ENCODE assay signal across 1 cellular context in the genomic region with DNA sequence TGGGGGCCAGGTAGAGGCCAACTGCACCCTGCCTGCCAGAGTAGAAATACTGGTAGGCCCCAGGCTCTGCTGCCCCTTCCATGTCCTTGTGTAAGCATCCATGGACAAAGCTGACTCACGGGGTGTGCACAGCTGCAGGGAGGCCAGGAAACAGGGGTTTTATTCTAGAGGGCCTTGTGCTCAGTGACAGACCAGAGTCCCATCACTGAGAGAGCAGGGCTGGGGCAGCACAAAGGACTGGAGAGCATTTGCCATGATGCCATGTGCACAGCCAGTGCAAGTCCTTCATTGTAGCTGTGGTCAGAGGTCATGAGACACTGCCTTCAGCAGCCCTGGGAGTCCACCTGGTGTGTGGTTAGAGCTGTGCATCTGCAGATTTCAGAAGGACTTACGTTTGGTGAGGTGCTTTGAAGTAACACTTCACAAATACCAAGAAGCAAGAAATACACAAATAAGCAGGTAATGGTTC.
TF ChIP-seq lines count a peak whose summit lies in the region.

No MANE protein-coding gene starts in this region.

TF ChIP-seq in HepG2, 621 proteins besides CTCF, POLR2A, EP300 and RAD21 (continues in another document):
- TF ChIP-seq ZBTB1 (CRISPR knock-in tag; IDR thresholded peaks at IDR 0.05; ENCODE audit: borderline replicate concordance) (no peak), ZBTB38 (CRISPR knock-in tag; IDR thresholded peaks at IDR 0.05) (no peak), MYNN (CRISPR knock-in tag; IDR thresholded peaks at IDR 0.05; ENCODE audit: low read depth) (no peak), SMYD3 (CRISPR knock-in tag; IDR thresholded peaks at IDR 0.05) (no peak), ZNF557 (CRISPR knock-in tag; IDR thresholded peaks at IDR 0.05) (no peak), CREM (IDR thresholded peaks at IDR 0.05) (no peak), CREM (CRISPR knock-in tag; IDR thresholded peaks at IDR 0.05) (no peak), RBM22 (optimal IDR thresholded peaks at IDR 0.05; ENCODE audit: low read length) (peak; percentile 78), FOSL2 (CRISPR knock-in tag; IDR thresholded peaks at IDR 0.05) (no peak), ZFP82 (CRISPR knock-in tag; IDR thresholded peaks at IDR 0.05; ENCODE audit: borderline replicate concordance) (no peak), ZNF839 (CRISPR knock-in tag; IDR thresholded peaks at IDR 0.05; ENCODE audit: borderline replicate concordance) (no peak), RNF2 (conservative IDR thresholded peaks at IDR 0.05; ENCODE audit: low read depth) (no peak), WIZ (CRISPR knock-in tag; IDR thresholded peaks at IDR 0.05) (no peak), REPIN1 (CRISPR knock-in tag; IDR thresholded peaks at IDR 0.05; ENCODE audit: borderline replicate concordance, low read depth) (no peak), HIVEP1 (CRISPR knock-in tag; IDR thresholded peaks at IDR 0.05) (no peak), EEA1 (CRISPR knock-in tag; IDR thresholded peaks at IDR 0.05; ENCODE audit: borderline replicate concordance) (no peak), ZNF124 (CRISPR knock-in tag; IDR thresholded peaks at IDR 0.05) (no peak), ZNF354B (CRISPR knock-in tag; IDR thresholded peaks at IDR 0.05) (no peak), PHB2 (IDR thresholded peaks at IDR 0.05; ENCODE audit: partially characterized antibody) (no peak), KAT2B (IDR thresholded peaks at IDR 0.05; ENCODE audit: borderline replicate concordance, low read depth, low read length) (no peak), GLI4 (CRISPR knock-in tag; IDR thresholded peaks at IDR 0.05; ENCODE audit: borderline replicate concordance) (no peak), MIXL1 (CRISPR knock-in tag; IDR thresholded peaks at IDR 0.05) (no peak), AGO2 (optimal IDR thresholded peaks at IDR 0.05; ENCODE audit: low read depth, low read length) (peak; percentile 16), CBX1 (IDR thresholded peaks at IDR 0.05; ENCODE audit: low read depth) (no peak), SMARCE1 (IDR thresholded peaks at IDR 0.05; ENCODE audit: borderline replicate concordance) (no peak), ETV6 (CRISPR knock-in tag; conservative IDR thresholded peaks at IDR 0.05) (no peak), SYNCRIP (IDR thresholded peaks at IDR 0.05; ENCODE audit: insufficient read depth, low read depth, low read length) (no peak), ZBTB21 (CRISPR knock-in tag; IDR thresholded peaks at IDR 0.05) (no peak), ZSCAN25 (CRISPR knock-in tag; IDR thresholded peaks at IDR 0.05) (no peak), ZNF207 (IDR thresholded peaks at IDR 0.05; ENCODE audit: borderline replicate concordance) (no peak), NR2F6 (IDR thresholded peaks at IDR 0.05) (peak; percentile 30; the same call in 1 of the 2 replicates), NR2F6 (CRISPR knock-in tag; IDR thresholded peaks at IDR 0.05) (no peak), ZFX (CRISPR knock-in tag; IDR thresholded peaks at IDR 0.05; ENCODE audit: low read depth) (peak; percentile 18; the same call in 1 of the 2 replicates), KLF16 (CRISPR knock-in tag; IDR thresholded peaks at IDR 0.05) (no peak), MIER3 (CRISPR knock-in tag; IDR thresholded peaks at IDR 0.05; ENCODE audit: borderline replicate concordance) (no peak), MEIS1 (CRISPR knock-in tag; IDR thresholded peaks at IDR 0.05; ENCODE audit: borderline replicate concordance) (no peak)
- TF ChIP-seq, protein P1, sequence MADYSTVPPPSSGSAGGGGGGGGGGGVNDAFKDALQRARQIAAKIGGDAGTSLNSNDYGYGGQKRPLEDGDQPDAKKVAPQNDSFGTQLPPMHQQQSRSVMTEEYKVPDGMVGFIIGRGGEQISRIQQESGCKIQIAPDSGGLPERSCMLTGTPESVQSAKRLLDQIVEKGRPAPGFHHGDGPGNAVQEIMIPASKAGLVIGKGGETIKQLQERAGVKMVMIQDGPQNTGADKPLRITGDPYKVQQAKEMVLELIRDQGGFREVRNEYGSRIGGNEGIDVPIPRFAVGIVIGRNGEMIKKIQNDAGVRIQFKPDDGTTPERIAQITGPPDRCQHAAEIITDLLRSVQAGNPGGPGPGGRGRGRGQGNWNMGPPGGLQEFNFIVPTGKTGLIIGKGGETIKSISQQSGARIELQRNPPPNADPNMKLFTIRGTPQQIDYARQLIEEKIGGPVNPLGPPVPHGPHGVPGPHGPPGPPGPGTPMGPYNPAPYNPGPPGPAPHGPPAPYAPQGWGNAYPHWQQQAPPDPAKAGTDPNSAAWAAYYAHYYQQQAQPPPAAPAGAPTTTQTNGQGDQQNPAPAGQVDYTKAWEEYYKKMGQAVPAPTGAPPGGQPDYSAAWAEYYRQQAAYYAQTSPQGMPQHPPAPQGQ (CRISPR knock-in tag; IDR thresholded peaks at IDR 0.05; ENCODE audit: borderline replicate concordance): no peak
- TF ChIP-seq, protein P2, sequence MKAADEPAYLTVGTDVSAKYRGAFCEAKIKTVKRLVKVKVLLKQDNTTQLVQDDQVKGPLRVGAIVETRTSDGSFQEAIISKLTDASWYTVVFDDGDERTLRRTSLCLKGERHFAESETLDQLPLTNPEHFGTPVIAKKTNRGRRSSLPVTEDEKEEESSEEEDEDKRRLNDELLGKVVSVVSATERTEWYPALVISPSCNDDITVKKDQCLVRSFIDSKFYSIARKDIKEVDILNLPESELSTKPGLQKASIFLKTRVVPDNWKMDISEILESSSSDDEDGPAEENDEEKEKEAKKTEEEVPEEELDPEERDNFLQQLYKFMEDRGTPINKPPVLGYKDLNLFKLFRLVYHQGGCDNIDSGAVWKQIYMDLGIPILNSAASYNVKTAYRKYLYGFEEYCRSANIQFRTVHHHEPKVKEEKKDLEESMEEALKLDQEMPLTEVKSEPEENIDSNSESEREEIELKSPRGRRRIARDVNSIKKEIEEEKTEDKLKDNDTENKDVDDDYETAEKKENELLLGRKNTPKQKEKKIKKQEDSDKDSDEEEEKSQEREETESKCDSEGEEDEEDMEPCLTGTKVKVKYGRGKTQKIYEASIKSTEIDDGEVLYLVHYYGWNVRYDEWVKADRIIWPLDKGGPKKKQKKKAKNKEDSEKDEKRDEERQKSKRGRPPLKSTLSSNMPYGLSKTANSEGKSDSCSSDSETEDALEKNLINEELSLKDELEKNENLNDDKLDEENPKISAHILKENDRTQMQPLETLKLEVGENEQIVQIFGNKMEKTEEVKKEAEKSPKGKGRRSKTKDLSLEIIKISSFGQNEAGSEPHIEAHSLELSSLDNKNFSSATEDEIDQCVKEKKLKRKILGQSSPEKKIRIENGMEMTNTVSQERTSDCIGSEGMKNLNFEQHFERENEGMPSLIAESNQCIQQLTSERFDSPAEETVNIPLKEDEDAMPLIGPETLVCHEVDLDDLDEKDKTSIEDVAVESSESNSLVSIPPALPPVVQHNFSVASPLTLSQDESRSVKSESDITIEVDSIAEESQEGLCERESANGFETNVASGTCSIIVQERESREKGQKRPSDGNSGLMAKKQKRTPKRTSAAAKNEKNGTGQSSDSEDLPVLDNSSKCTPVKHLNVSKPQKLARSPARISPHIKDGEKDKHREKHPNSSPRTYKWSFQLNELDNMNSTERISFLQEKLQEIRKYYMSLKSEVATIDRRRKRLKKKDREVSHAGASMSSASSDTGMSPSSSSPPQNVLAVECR (CRISPR knock-in tag; IDR thresholded peaks at IDR 0.05; ENCODE audit: borderline replicate concordance): peak; percentile 47; the same call in 1 of the 2 replicates
- TF ChIP-seq, protein P3, sequence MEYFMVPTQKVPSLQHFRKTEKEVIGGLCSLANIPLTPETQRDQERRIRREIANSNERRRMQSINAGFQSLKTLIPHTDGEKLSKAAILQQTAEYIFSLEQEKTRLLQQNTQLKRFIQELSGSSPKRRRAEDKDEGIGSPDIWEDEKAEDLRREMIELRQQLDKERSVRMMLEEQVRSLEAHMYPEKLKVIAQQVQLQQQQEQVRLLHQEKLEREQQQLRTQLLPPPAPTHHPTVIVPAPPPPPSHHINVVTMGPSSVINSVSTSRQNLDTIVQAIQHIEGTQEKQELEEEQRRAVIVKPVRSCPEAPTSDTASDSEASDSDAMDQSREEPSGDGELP (IDR thresholded peaks at IDR 0.05; ENCODE audit: borderline replicate concordance, low read depth): peak; percentile 20; the same call in 1 of the 2 replicates
- TF ChIP-seq, protein P4, sequence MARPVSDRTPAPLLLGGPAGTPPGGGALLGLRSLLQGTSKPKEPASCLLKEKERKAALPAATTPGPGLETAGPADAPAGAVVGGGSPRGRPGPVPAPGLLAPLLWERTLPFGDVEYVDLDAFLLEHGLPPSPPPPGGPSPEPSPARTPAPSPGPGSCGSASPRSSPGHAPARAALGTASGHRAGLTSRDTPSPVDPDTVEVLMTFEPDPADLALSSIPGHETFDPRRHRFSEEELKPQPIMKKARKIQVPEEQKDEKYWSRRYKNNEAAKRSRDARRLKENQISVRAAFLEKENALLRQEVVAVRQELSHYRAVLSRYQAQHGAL (CRISPR knock-in tag; IDR thresholded peaks at IDR 0.05; ENCODE audit: not compliant biosample characterization): no peak
- TF ChIP-seq, protein P5, sequence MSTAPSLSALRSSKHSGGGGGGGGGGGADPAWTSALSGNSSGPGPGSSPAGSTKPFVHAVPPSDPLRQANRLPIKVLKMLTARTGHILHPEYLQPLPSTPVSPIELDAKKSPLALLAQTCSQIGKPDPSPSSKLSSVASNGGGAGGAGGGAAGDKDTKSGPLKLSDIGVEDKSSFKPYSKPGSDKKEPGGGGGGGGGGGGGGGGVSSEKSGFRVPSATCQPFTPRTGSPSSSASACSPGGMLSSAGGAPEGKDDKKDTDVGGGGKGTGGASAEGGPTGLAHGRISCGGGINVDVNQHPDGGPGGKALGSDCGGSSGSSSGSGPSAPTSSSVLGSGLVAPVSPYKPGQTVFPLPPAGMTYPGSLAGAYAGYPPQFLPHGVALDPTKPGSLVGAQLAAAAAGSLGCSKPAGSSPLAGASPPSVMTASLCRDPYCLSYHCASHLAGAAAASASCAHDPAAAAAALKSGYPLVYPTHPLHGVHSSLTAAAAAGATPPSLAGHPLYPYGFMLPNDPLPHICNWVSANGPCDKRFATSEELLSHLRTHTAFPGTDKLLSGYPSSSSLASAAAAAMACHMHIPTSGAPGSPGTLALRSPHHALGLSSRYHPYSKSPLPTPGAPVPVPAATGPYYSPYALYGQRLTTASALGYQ (CRISPR knock-in tag; IDR thresholded peaks at IDR 0.05): no peak
- TF ChIP-seq, protein P6, sequence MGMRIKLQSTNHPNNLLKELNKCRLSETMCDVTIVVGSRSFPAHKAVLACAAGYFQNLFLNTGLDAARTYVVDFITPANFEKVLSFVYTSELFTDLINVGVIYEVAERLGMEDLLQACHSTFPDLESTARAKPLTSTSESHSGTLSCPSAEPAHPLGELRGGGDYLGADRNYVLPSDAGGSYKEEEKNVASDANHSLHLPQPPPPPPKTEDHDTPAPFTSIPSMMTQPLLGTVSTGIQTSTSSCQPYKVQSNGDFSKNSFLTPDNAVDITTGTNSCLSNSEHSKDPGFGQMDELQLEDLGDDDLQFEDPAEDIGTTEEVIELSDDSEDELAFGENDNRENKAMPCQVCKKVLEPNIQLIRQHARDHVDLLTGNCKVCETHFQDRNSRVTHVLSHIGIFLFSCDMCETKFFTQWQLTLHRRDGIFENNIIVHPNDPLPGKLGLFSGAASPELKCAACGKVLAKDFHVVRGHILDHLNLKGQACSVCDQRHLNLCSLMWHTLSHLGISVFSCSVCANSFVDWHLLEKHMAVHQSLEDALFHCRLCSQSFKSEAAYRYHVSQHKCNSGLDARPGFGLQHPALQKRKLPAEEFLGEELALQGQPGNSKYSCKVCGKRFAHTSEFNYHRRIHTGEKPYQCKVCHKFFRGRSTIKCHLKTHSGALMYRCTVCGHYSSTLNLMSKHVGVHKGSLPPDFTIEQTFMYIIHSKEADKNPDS (CRISPR knock-in tag; IDR thresholded peaks at IDR 0.05): no peak
- TF ChIP-seq, protein P7, sequence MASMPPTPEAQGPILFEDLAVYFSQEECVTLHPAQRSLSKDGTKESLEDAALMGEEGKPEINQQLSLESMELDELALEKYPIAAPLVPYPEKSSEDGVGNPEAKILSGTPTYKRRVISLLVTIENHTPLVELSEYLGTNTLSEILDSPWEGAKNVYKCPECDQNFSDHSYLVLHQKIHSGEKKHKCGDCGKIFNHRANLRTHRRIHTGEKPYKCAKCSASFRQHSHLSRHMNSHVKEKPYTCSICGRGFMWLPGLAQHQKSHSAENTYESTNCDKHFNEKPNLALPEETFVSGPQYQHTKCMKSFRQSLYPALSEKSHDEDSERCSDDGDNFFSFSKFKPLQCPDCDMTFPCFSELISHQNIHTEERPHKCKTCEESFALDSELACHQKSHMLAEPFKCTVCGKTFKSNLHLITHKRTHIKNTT (CRISPR knock-in tag; IDR thresholded peaks at IDR 0.05): no peak
- TF ChIP-seq, protein P8, sequence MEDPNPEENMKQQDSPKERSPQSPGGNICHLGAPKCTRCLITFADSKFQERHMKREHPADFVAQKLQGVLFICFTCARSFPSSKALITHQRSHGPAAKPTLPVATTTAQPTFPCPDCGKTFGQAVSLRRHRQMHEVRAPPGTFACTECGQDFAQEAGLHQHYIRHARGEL (CRISPR knock-in tag; IDR thresholded peaks at IDR 0.05): no peak
- TF ChIP-seq, protein P9, sequence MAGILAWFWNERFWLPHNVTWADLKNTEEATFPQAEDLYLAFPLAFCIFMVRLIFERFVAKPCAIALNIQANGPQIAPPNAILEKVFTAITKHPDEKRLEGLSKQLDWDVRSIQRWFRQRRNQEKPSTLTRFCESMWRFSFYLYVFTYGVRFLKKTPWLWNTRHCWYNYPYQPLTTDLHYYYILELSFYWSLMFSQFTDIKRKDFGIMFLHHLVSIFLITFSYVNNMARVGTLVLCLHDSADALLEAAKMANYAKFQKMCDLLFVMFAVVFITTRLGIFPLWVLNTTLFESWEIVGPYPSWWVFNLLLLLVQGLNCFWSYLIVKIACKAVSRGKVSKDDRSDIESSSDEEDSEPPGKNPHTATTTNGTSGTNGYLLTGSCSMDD (CRISPR knock-in tag; IDR thresholded peaks at IDR 0.05): no peak
- TF ChIP-seq, protein P10, sequence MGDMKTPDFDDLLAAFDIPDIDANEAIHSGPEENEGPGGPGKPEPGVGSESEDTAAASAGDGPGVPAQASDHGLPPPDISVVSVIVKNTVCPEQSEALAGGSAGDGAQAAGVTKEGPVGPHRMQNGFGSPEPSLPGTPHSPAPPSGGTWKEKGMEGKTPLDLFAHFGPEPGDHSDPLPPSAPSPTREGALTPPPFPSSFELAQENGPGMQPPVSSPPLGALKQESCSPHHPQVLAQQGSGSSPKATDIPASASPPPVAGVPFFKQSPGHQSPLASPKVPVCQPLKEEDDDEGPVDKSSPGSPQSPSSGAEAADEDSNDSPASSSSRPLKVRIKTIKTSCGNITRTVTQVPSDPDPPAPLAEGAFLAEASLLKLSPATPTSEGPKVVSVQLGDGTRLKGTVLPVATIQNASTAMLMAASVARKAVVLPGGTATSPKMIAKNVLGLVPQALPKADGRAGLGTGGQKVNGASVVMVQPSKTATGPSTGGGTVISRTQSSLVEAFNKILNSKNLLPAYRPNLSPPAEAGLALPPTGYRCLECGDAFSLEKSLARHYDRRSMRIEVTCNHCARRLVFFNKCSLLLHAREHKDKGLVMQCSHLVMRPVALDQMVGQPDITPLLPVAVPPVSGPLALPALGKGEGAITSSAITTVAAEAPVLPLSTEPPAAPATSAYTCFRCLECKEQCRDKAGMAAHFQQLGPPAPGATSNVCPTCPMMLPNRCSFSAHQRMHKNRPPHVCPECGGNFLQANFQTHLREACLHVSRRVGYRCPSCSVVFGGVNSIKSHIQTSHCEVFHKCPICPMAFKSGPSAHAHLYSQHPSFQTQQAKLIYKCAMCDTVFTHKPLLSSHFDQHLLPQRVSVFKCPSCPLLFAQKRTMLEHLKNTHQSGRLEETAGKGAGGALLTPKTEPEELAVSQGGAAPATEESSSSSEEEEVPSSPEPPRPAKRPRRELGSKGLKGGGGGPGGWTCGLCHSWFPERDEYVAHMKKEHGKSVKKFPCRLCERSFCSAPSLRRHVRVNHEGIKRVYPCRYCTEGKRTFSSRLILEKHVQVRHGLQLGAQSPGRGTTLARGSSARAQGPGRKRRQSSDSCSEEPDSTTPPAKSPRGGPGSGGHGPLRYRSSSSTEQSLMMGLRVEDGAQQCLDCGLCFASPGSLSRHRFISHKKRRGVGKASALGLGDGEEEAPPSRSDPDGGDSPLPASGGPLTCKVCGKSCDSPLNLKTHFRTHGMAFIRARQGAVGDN (CRISPR knock-in tag; IDR thresholded peaks at IDR 0.05): peak; percentile 32
